Comparison of ENCODE assay signal across 4 cellular contexts in the genomic region with DNA sequence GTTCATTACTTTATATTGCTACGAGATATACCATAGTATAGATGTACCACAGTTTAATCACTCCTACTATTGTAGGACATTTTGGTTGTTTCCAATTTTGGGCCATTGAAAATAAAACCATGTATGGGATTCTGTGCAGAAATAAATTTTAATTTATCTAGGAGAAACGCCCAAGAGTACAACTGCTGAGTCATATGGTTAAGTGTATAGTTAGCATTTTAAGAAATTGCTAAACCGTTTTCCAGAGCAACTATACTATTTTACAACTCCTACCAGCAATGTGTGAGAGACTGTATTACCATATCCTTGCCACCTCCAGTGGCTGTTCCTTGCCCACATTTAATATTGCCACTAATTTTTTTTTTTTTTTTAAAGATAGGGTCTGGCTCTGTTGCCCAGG.
"Had no signal": no experiment of that assay in that cellular context is flagged by ENCODE, and none has a peak within 500 bp of the region (broad histone marks: within the 10 kb centered on the region; RNA-seq: fewer than 3 reads in every experiment).

No MANE protein-coding gene starts in this region.

- DNase-seq: GOT3, H9, HCEC 1CT, KG1 had no signal
